Comparison of ENCODE assay signal across 1 cellular context in genomic region chr2:153834662-153835061, GRCh38.
TF ChIP-seq lines count a peak whose summit lies in the region.

No MANE protein-coding gene starts in this region.

TF ChIP-seq in HepG2, 621 proteins besides CTCF, POLR2A, EP300 and RAD21 (continued from another document and continues in another):
- TF ChIP-seq ZNF235 (CRISPR knock-in tag; IDR thresholded peaks at IDR 0.05; ENCODE audit: borderline replicate concordance) (no peak), FOXM1 (CRISPR knock-in tag; IDR thresholded peaks at IDR 0.05) (no peak), PCBP2 (optimal IDR thresholded peaks at IDR 0.05; ENCODE audit: low read depth, low read length, poor library complexity, severe bottlenecking) (no peak), NR0B2 (CRISPR knock-in tag; IDR thresholded peaks at IDR 0.05) (no peak), FOXC1 (CRISPR knock-in tag; IDR thresholded peaks at IDR 0.05; ENCODE audit: borderline replicate concordance) (no peak), JUN (CRISPR knock-in tag; IDR thresholded peaks at IDR 0.05) (no peak), ZXDC (CRISPR knock-in tag; IDR thresholded peaks at IDR 0.05) (no peak), SYNCRIP (IDR thresholded peaks at IDR 0.05; ENCODE audit: insufficient read depth, low read depth, low read length) (no peak), NKX3-1 (CRISPR knock-in tag; IDR thresholded peaks at IDR 0.05) (no peak), ZNF33B (CRISPR knock-in tag; IDR thresholded peaks at IDR 0.05) (no peak), ZNF792 (CRISPR knock-in tag; IDR thresholded peaks at IDR 0.05) (no peak), PHF20 (CRISPR knock-in tag; IDR thresholded peaks at IDR 0.05) (no peak), CEBPZ (IDR thresholded peaks at IDR 0.05; ENCODE audit: low read length) (no peak), SRSF1 (optimal IDR thresholded peaks at IDR 0.05; ENCODE audit: low read depth, low read length) (no peak), POGZ (CRISPR knock-in tag; IDR thresholded peaks at IDR 0.05) (peak; percentile 48; the same call in 1 of the 2 replicates), MIXL1 (CRISPR knock-in tag; IDR thresholded peaks at IDR 0.05) (peak; percentile 74; the same call in 1 of the 2 replicates), TCF12 (IDR thresholded peaks at IDR 0.05) (no peak), TCF12 (CRISPR knock-in tag; IDR thresholded peaks at IDR 0.05) (no peak), ZNF556 (CRISPR knock-in tag; IDR thresholded peaks at IDR 0.05; ENCODE audit: borderline replicate concordance) (no peak), MAZ (IDR thresholded peaks at IDR 0.05; ENCODE audit: borderline replicate concordance, low read depth, low read length) (no peak), MAZ (CRISPR knock-in tag; IDR thresholded peaks at IDR 0.05; ENCODE audit: low read depth) (no peak), SMC3 (IDR thresholded peaks at IDR 0.05; ENCODE audit: low read length) (no peak), SMARCE1 (IDR thresholded peaks at IDR 0.05; ENCODE audit: borderline replicate concordance) (no peak; the same call in 1 of the 2 replicates), SETDB1 (CRISPR knock-in tag; IDR thresholded peaks at IDR 0.05; ENCODE audit: borderline replicate concordance) (no peak), ZBTB7A (CRISPR knock-in tag; IDR thresholded peaks at IDR 0.05) (no peak), HNRNPUL1 (IDR thresholded peaks at IDR 0.05; ENCODE audit: low read depth, low read length) (no peak), ATF1 (CRISPR knock-in tag; IDR thresholded peaks at IDR 0.05) (peak; percentile 37; the same call in 1 of the 2 replicates), PRMT3 (CRISPR knock-in tag; IDR thresholded peaks at IDR 0.05; ENCODE audit: borderline replicate concordance, low read depth) (no peak), ZBTB20 (CRISPR knock-in tag; IDR thresholded peaks at IDR 0.05; ENCODE audit: borderline replicate concordance, low read depth) (no peak), SP5 (CRISPR knock-in tag; IDR thresholded peaks at IDR 0.05; ENCODE audit: borderline replicate concordance, low read depth) (no peak), AKAP8 (CRISPR knock-in tag; IDR thresholded peaks at IDR 0.05) (no peak), MAFK (conservative IDR thresholded peaks at IDR 0.05 in 1 of 2, IDR thresholded peaks at IDR 0.05 in 1 of 2; ENCODE audit: low read length in 2 of 2) (peak; percentile 42 to 45; a peak in 2 of 4 replicates), ZNF557 (CRISPR knock-in tag; IDR thresholded peaks at IDR 0.05) (no peak), SOX5 (CRISPR knock-in tag; IDR thresholded peaks at IDR 0.05; ENCODE audit: borderline replicate concordance) (no peak; the same call in 1 of the 2 replicates), ESRRA (CRISPR knock-in tag; IDR thresholded peaks at IDR 0.05; ENCODE audit: low read depth) (no peak), SNRNP70 (IDR thresholded peaks at IDR 0.05; ENCODE audit: low read depth, low read length) (no peak), U2AF2 (IDR thresholded peaks at IDR 0.05; ENCODE audit: low read depth, low read length) (no peak), ZFY (CRISPR knock-in tag; IDR thresholded peaks at IDR 0.05) (no peak), CENPX (CRISPR knock-in tag; IDR thresholded peaks at IDR 0.05) (no peak), PPARG (CRISPR knock-in tag; conservative IDR thresholded peaks at IDR 0.05) (no peak), ADNP (CRISPR knock-in tag; IDR thresholded peaks at IDR 0.05) (no peak), ZNF891 (CRISPR knock-in tag; IDR thresholded peaks at IDR 0.05) (no peak), ZNF441 (CRISPR knock-in tag; IDR thresholded peaks at IDR 0.05; ENCODE audit: borderline replicate concordance) (0 out of 2 replicates have a peak, but pooled peaks have one; percentile 51), REPIN1 (CRISPR knock-in tag; IDR thresholded peaks at IDR 0.05; ENCODE audit: borderline replicate concordance, low read depth) (no peak)
- TF ChIP-seq, protein P1, sequence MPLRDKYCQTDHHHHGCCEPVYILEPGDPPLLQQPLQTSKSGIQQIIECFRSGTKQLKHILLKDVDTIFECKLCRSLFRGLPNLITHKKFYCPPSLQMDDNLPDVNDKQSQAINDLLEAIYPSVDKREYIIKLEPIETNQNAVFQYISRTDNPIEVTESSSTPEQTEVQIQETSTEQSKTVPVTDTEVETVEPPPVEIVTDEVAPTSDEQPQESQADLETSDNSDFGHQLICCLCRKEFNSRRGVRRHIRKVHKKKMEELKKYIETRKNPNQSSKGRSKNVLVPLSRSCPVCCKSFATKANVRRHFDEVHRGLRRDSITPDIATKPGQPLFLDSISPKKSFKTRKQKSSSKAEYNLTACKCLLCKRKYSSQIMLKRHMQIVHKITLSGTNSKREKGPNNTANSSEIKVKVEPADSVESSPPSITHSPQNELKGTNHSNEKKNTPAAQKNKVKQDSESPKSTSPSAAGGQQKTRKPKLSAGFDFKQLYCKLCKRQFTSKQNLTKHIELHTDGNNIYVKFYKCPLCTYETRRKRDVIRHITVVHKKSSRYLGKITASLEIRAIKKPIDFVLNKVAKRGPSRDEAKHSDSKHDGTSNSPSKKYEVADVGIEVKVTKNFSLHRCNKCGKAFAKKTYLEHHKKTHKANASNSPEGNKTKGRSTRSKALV (CRISPR knock-in tag; IDR thresholded peaks at IDR 0.05), result no peak
- TF ChIP-seq, protein P2, sequence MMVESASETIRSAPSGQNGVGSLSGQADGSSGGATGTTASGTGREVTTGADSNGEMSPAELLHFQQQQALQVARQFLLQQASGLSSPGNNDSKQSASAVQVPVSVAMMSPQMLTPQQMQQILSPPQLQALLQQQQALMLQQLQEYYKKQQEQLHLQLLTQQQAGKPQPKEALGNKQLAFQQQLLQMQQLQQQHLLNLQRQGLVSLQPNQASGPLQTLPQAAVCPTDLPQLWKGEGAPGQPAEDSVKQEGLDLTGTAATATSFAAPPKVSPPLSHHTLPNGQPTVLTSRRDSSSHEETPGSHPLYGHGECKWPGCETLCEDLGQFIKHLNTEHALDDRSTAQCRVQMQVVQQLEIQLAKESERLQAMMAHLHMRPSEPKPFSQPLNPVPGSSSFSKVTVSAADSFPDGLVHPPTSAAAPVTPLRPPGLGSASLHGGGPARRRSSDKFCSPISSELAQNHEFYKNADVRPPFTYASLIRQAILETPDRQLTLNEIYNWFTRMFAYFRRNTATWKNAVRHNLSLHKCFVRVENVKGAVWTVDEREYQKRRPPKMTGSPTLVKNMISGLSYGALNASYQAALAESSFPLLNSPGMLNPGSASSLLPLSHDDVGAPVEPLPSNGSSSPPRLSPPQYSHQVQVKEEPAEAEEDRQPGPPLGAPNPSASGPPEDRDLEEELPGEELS (CRISPR knock-in tag; IDR thresholded peaks at IDR 0.05), result no peak
- TF ChIP-seq, protein P3, sequence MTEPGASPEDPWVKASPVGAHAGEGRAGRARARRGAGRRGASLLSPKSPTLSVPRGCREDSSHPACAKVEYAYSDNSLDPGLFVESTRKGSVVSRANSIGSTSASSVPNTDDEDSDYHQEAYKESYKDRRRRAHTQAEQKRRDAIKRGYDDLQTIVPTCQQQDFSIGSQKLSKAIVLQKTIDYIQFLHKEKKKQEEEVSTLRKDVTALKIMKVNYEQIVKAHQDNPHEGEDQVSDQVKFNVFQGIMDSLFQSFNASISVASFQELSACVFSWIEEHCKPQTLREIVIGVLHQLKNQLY (CRISPR knock-in tag; IDR thresholded peaks at IDR 0.05), result 0 out of 2 replicates have a peak, but pooled peaks have one; percentile 54
- TF ChIP-seq, protein P4, sequence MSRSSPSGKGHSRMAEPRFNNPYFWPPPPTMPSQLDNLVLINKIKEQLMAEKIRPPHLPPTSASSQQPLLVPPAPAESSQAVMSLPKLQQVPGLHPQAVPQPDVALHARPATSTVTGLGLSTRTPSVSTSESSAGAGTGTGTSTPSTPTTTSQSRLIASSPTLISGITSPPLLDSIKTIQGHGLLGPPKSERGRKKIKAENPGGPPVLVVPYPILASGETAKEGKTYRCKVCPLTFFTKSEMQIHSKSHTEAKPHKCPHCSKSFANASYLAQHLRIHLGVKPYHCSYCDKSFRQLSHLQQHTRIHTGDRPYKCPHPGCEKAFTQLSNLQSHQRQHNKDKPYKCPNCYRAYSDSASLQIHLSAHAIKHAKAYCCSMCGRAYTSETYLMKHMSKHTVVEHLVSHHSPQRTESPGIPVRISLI (CRISPR knock-in tag; IDR thresholded peaks at IDR 0.05; ENCODE audit: borderline replicate concordance), result no peak
- TF ChIP-seq, protein P5, sequence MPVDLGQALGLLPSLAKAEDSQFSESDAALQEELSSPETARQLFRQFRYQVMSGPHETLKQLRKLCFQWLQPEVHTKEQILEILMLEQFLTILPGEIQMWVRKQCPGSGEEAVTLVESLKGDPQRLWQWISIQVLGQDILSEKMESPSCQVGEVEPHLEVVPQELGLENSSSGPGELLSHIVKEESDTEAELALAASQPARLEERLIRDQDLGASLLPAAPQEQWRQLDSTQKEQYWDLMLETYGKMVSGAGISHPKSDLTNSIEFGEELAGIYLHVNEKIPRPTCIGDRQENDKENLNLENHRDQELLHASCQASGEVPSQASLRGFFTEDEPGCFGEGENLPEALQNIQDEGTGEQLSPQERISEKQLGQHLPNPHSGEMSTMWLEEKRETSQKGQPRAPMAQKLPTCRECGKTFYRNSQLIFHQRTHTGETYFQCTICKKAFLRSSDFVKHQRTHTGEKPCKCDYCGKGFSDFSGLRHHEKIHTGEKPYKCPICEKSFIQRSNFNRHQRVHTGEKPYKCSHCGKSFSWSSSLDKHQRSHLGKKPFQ (CRISPR knock-in tag; IDR thresholded peaks at IDR 0.05; ENCODE audit: insufficient replicate concordance), result no peak
- TF ChIP-seq, protein P6, sequence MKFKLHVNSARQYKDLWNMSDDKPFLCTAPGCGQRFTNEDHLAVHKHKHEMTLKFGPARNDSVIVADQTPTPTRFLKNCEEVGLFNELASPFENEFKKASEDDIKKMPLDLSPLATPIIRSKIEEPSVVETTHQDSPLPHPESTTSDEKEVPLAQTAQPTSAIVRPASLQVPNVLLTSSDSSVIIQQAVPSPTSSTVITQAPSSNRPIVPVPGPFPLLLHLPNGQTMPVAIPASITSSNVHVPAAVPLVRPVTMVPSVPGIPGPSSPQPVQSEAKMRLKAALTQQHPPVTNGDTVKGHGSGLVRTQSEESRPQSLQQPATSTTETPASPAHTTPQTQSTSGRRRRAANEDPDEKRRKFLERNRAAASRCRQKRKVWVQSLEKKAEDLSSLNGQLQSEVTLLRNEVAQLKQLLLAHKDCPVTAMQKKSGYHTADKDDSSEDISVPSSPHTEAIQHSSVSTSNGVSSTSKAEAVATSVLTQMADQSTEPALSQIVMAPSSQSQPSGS (CRISPR knock-in tag; IDR thresholded peaks at IDR 0.05), result no peak
